Comparison of ENCODE assay signal across 19 cellular contexts in the genomic region with DNA sequence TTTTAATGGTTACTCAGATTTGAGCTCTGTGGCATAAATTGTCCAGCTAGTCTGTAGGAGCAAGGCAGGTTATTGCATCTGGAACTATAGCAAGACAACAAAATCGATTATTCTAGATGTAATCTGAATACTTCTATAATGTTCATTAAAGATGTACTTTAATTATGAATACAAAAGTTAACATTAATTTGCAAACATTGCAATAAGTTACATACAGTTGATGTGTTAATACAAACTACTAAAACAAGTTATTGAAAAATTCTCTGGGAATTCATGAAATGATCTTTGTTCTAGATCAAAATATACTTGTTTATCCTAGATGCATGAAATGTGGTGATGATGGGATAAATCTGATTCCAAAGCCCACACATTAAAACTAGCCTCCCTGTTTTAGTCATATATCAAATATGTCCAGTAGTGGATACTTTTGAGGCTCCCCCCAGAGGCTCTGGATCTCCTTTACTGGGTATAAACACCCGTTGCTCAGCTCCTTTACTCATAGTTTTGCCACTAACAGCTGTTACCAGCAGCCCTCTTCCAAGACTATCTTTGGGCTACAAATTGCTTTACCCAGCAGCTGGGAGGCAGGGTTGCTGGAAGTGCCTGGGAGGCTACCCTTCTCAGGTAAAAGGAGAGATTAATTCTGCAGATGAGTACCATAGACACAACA.
DNase-seq lines count a peak whose midpoint lies in the region; ATAC-seq, FAIRE-seq and TF ChIP-seq lines count a peak whose summit lies in the region.
"Had no signal": no experiment of that assay in that cellular context is flagged by ENCODE, and none has a peak within 500 bp of the region (broad histone marks: within the 10 kb centered on the region; RNA-seq: fewer than 3 reads in every experiment).

No MANE protein-coding gene starts in this region.

- no peaks in the 10 kb centered on the region for H3K9me3 ChIP-seq in K562 (replicated peaks; ENCODE audit: control insufficient read depth, insufficient read depth, low read depth, low read length)
- H3K9me3 ChIP-seq in neural progenitor cell (ENCODE audit: low read depth): no peaks in the 10 kb centered on the region

- H3K4me2 ChIP-seq in K562 (ENCODE audit: insufficient read depth, low read length): no peak overlapping the region
- H3K4me2 ChIP-seq in neural progenitor cell: no peak overlapping the region
- H3K4me2 ChIP-seq: GM23338 had no signal

- no peak for TF ChIP-seq POLR2A in K562 (conservative IDR thresholded peaks at IDR 0.05)

- H4K20me1 ChIP-seq in K562 (replicated peaks; ENCODE audit: control insufficient read depth, insufficient read depth, low read length): no peaks in the 10 kb centered on the region
- no peaks in the 10 kb centered on the region for H4K20me1 ChIP-seq in neural progenitor cell (ENCODE audit: low read depth)

- H2AFZ ChIP-seq in K562 (ENCODE audit: low read depth, low read length) (peak overlapping the region; percentile 70), neural progenitor cell (replicated peaks) (peak overlapping the region; percentile 9)
- H2AFZ ChIP-seq: GM23338 had no signal

- H3K4me3 ChIP-seq in K562 (no peak overlapping the region), neural progenitor cell (no peak overlapping the region)
- H3K4me3 ChIP-seq: GM12878, GM23338 had no signal

- H3K27me3 Mint-ChIP-seq in neural progenitor cell (ENCODE audit: insufficient read depth, low read depth): peaks cover 2% of the 10 kb centered on the region
- peaks cover 14% of the 10 kb centered on the region for H3K27me3 Mint-ChIP-seq in activated CD4-positive, alpha-beta T cell treated with anti-CD3 and anti-CD28 coated beads, Interleukin-2, amount 10 ng/mL, durations not matched to agents 24 days and 14 days

- no peak for TF ChIP-seq EP300 in K562 (IDR thresholded peaks at IDR 0.05; ENCODE audit: low read length)

- 11% methylated on average over 2 of the region's 2 CpGs for WGBS in K562 (ENCODE audit: insufficient coverage, low coverage, missing lambda C conversion rate)

- in situ Hi-C loops in K562 (cut with MboI): no loop called here

- no peak for TF ChIP-seq RAD21 in K562 (CRISPR knock-in tag; conservative IDR thresholded peaks at IDR 0.05 in 1 of 2, IDR thresholded peaks at IDR 0.05 in 1 of 2)

- H3K36me3 Mint-ChIP-seq in neural progenitor cell: peaks cover 11% of the 10 kb centered on the region
- no peaks in the 10 kb centered on the region for H3K36me3 Mint-ChIP-seq in activated CD4-positive, alpha-beta T cell treated with anti-CD3 and anti-CD28 coated beads, Interleukin-2, amount 10 ng/mL, durations not matched to agents 24 days and 14 days (ENCODE audit: low read depth)

- H3K27me3 ChIP-seq in K562 (ENCODE audit: control insufficient read depth in 2 of 2, insufficient read depth in 2 of 2, low read length in 2 of 2) (no peaks in the 10 kb centered on the region), neural progenitor cell (no peaks in the 10 kb centered on the region)

- H3K79me2 ChIP-seq in K562 (ENCODE audit: control insufficient read depth, insufficient read depth, low read length): no peaks in the 10 kb centered on the region
- no peaks in the 10 kb centered on the region for H3K79me2 ChIP-seq in neural progenitor cell (ENCODE audit: low read depth)

- H3K9ac ChIP-seq in K562 (ENCODE audit: insufficient read depth in 1 of 2, low read depth in 2 of 2, low read length in 2 of 2) (no peak overlapping the region), neural progenitor cell (no peak overlapping the region)

- peak; percentile 11 for DNase-seq in AG20443 (ENCODE audit: low spot score)
- peak; percentile 82 for DNase-seq in HCEC 1CT
- DNase-seq in K562 (ENCODE audit: extremely low read depth in 1 of 4, low spot score in 3 of 4): peak in 2 of 4 experiments; percentile 18 to 35
- no peak for DNase-seq in neural progenitor cell (ENCODE audit: low spot score)
- DNase-seq in DMS153 treated with DMSO at 0.1 percent for 48 hours (lab: John Stamatoyannopoulos, UW; ENCODE audit: unreplicated experiment): no peak
- DNase-seq in NAMALWA (ENCODE audit: low spot score): no peak
- no peak for DNase-seq in activated CD4-positive, alpha-beta T cell treated with anti-CD3 and anti-CD28 coated beads, Interleukin-2, amount 10 ng/mL, durations not matched to agents 24 days and 14 days
- DNase-seq: ACHN; CD8-positive, alpha-beta memory T cell; Kasumi-1; NCI-H1417 treated with DMSO at 0.1 percent for 48 hours; NCI-H2029; NCI-H2171 treated with DMSO at 0.1 percent for 48 hours; NCI-H510A; NCI-H82 had no signal

- H3K27ac ChIP-seq in K562 (ENCODE audit: extremely low read depth, low read depth, low read length) (no peak overlapping the region), neural progenitor cell (no peak overlapping the region)

- POLR2A ChIA-PET in K562 (lab: Yijun Ruan, JAX): interaction anchor here (0.6 to 0.7 kb wide), 2 partner anchors 8 to 36 kb away, joined by 3 to 4 read pairs; no protein-coding TSS in a partner anchor

- FAIRE-seq in K562 (lab: Jason Lieb, UNC): no peak
- FAIRE-seq: GM12878 had no signal

- peaks cover 5% of the 10 kb centered on the region for H3K9me3 Mint-ChIP-seq in neural progenitor cell
- no peaks in the 10 kb centered on the region for H3K9me3 Mint-ChIP-seq in activated CD4-positive, alpha-beta T cell treated with anti-CD3 and anti-CD28 coated beads, Interleukin-2, amount 10 ng/mL, durations not matched to agents 24 days and 14 days

- H3K4me3 Mint-ChIP-seq in neural progenitor cell: no peak overlapping the region
- no peak overlapping the region for H3K4me3 Mint-ChIP-seq in activated CD4-positive, alpha-beta T cell treated with anti-CD3 and anti-CD28 coated beads, Interleukin-2, amount 10 ng/mL, durations not matched to agents 24 days and 14 days
- H3K4me3 Mint-ChIP-seq: CD8-positive, alpha-beta memory T cell; GM23338 had no signal

- H3K4me1 ChIP-seq in K562 (replicated peaks in 1 of 2; ENCODE audit: control insufficient read depth in 2 of 2, insufficient read depth in 2 of 2, low read length in 2 of 2) (peaks cover 0 to 5% of the 10 kb centered on the region in 2 experiments; a peak in 2 of 5 replicates), neural progenitor cell (peaks cover 17% of the 10 kb centered on the region)

- intact Hi-C loops in K562 (cut with micrococcal nuclease): no loop called here
- intact Hi-C loops in activated CD4-positive, alpha-beta T cell treated with anti-CD3 and anti-CD28 coated beads, Interleukin-2, amount 10 ng/mL, durations not matched to agents 24 days and 14 days (cut with micrococcal nuclease): no loop called here

- BruUV-seq in K562 (replicated peaks; lab: Mats Ljungman, UMichigan): no TSS peak

- no peak for TF ChIP-seq CTCF in K562 (IDR thresholded peaks at IDR 0.05 in 2 of 3, conservative IDR thresholded peaks at IDR 0.05 in 1 of 3; ENCODE audit: insufficient read depth in 2 of 3, low read depth in 1 of 3, low read length in 3 of 3)
- no peak for TF ChIP-seq CTCF in neural progenitor cell (IDR thresholded peaks at IDR 0.05)

- CTCF ChIA-PET in K562 (lab: Yijun Ruan, JAX; ENCODE audit: low intra/inter-chr PET ratio): no interaction called here

- H3K27ac Mint-ChIP-seq in neural progenitor cell: peak overlapping the region; percentile 3
- no peak overlapping the region for H3K27ac Mint-ChIP-seq in activated CD4-positive, alpha-beta T cell treated with anti-CD3 and anti-CD28 coated beads, Interleukin-2, amount 10 ng/mL, durations not matched to agents 24 days and 14 days
- H3K27ac Mint-ChIP-seq: CD8-positive, alpha-beta memory T cell; GM23338 had no signal

- H3K9me1 ChIP-seq in K562 (ENCODE audit: control insufficient read depth, insufficient read depth, low read length): no peaks in the 10 kb centered on the region

- ATAC-seq in K562: peak; percentile 70
- ATAC-seq: GM12878, GM23338, Panc1, Right ventricle myocardium inferior had no signal

- H3F3A ChIP-seq in neural progenitor cell (ENCODE audit: low read depth): no peaks in the 10 kb centered on the region

- H3K36me3 ChIP-seq in K562 (ENCODE audit: control insufficient read depth, insufficient read depth, low read length): no peaks in the 10 kb centered on the region
- no peaks in the 10 kb centered on the region for H3K36me3 ChIP-seq in neural progenitor cell

- peaks cover 25% of the 10 kb centered on the region for H3K4me1 Mint-ChIP-seq in neural progenitor cell
- H3K4me1 Mint-ChIP-seq in activated CD4-positive, alpha-beta T cell treated with anti-CD3 and anti-CD28 coated beads, Interleukin-2, amount 10 ng/mL, durations not matched to agents 24 days and 14 days: no peaks in the 10 kb centered on the region
- H3K4me1 Mint-ChIP-seq: CD8-positive, alpha-beta memory T cell had no signal

TF ChIP-seq in K562, 482 proteins besides CTCF, POLR2A, EP300 and RAD21:
- peak; percentile 42 for TF ChIP-seq MEIS2 (IDR thresholded peaks at IDR 0.05; ENCODE audit: partially characterized antibody)
- TF ChIP-seq C11orf30 (IDR thresholded peaks at IDR 0.05; ENCODE audit: low read depth): peak; percentile 60; the same call in 1 of the 2 replicates
- TF ChIP-seq DACH1 (IDR thresholded peaks at IDR 0.05; ENCODE audit: partially characterized antibody): peak; percentile 21
- no peak for TF ChIP-seq ZNF354B (CRISPR knock-in tag; IDR thresholded peaks at IDR 0.05)
- no peak for TF ChIP-seq PHF8 (IDR thresholded peaks at IDR 0.05; ENCODE audit: borderline replicate concordance, low read length)
- TF ChIP-seq ZNF316 (IDR thresholded peaks at IDR 0.05): peak; percentile 73
TF ChIP-seq in K562: peak in this region for 4.

Comparison
In these comparisons a context has a peak if more than half of its experiments do, and no peak if none do; other contexts are left out.
1. DNase-seq: peak in AG20443 (single experiment) and HCEC 1CT (single experiment); none in neural progenitor cell (single experiment), DMS153 treated with DMSO at 0.1 percent for 48 hours (single experiment), NAMALWA (single experiment) and activated CD4-positive, alpha-beta T cell treated with anti-CD3 and anti-CD28 coated beads, Interleukin-2, amount 10 ng/mL, durations not matched to agents 24 days and 14 days (single experiment).